Comparison of ENCODE assay signal across 19 cellular contexts in genomic region chr16:70614208-70614951, GRCh38. TPM values are rescaled to one million over a fixed set of nuclear protein-coding genes. Genes with fewer than 3 reads are reported as not detected.
DNase-seq lines count a peak whose midpoint lies in the region; ATAC-seq and TF ChIP-seq lines count a peak whose summit lies in the region.
"Had no signal": no experiment of that assay in that cellular context is flagged by ENCODE, and none has a peak within 500 bp of the region (broad histone marks: within the 10 kb centered on the region; RNA-seq: fewer than 3 reads in every experiment).

No MANE protein-coding gene starts in this region.

- H3K36me3 ChIP-seq in Peyer's patch: no peaks in the 10 kb centered on the region

- H3K36me3 Mint-ChIP-seq in activated CD4-positive, alpha-beta T cell treated with anti-CD3 and anti-CD28 coated beads for 36 hours (ENCODE audit: low read depth): no peaks in the 10 kb centered on the region
- no peaks in the 10 kb centered on the region for H3K36me3 Mint-ChIP-seq in CD4-positive, alpha-beta T cell (ENCODE audit: low read depth)
- H3K36me3 Mint-ChIP-seq: CD8-positive, alpha-beta memory T cell had no signal

- no peak for TF ChIP-seq POLR2A in Peyer's patch (IDR thresholded peaks at IDR 0.05)

- no peaks in the 10 kb centered on the region for H3K4me1 Mint-ChIP-seq in activated CD4-positive, alpha-beta T cell treated with anti-CD3 and anti-CD28 coated beads for 36 hours
- no peaks in the 10 kb centered on the region for H3K4me1 Mint-ChIP-seq in CD4-positive, alpha-beta T cell (ENCODE audit: low read depth)
- H3K4me1 Mint-ChIP-seq: B cell; CD8-positive, alpha-beta memory T cell had no signal

- CTCF ChIA-PET in activated CD4-positive, alpha-beta T cell treated with anti-CD3 and anti-CD28 coated beads for 36 hours (lab: Charles Lee): interaction anchor here (0.6 to 1.6 kb wide), 2 partner anchors 40 to 700 kb away, joined by 3 to 5 read pairs; no protein-coding TSS in a partner anchor
- CTCF ChIA-PET in CD4-positive, alpha-beta T cell (lab: Charles Lee): no interaction called here

- H3K4me3 ChIP-seq in LNCaP clone FGC (ENCODE audit: low read depth, low read length) (0 out of 2 replicates have a peak overlapping the region, but pooled peaks have one; percentile 3), Peyer's patch (no peak overlapping the region)
- H3K4me3 ChIP-seq: PC-9, SK-N-MC had no signal

- no peaks in the 10 kb centered on the region for H3K27me3 Mint-ChIP-seq in activated CD4-positive, alpha-beta T cell treated with anti-CD3 and anti-CD28 coated beads for 36 hours
- H3K27me3 Mint-ChIP-seq in CD4-positive, alpha-beta T cell: no peaks in the 10 kb centered on the region

- H3K27ac Mint-ChIP-seq in activated CD4-positive, alpha-beta T cell treated with anti-CD3 and anti-CD28 coated beads for 36 hours: no peak overlapping the region
- H3K27ac Mint-ChIP-seq in CD4-positive, alpha-beta T cell: no peak overlapping the region
- H3K27ac Mint-ChIP-seq: B cell; CD8-positive, alpha-beta memory T cell had no signal

- H3K4me1 ChIP-seq in Peyer's patch: peaks cover 0 to 16% (median 2%) of the 10 kb centered on the region in 4 donors

- H3K4me3 Mint-ChIP-seq in activated CD4-positive, alpha-beta T cell treated with anti-CD3 and anti-CD28 coated beads for 36 hours: no peak overlapping the region
- no peak overlapping the region for H3K4me3 Mint-ChIP-seq in CD4-positive, alpha-beta T cell
- H3K4me3 Mint-ChIP-seq: B cell; CD8-positive, alpha-beta memory T cell had no signal

- H3K27ac ChIP-seq in 22Rv1 (peak overlapping the region; percentile 61), VCaP (peak overlapping the region; percentile 82), Peyer's patch (no peak overlapping the region)
- no peak overlapping the region for H3K27ac ChIP-seq in CD4-positive, alpha-beta T cell (ENCODE audit: low read depth, low read length)
- H3K27ac ChIP-seq: PC-9, SK-N-MC had no signal

- peak; percentile 87 for ATAC-seq in left colon
- ATAC-seq in activated CD4-positive, alpha-beta T cell treated with anti-CD3 and anti-CD28 coated beads for 36 hours: no peak
- no peak for ATAC-seq in CD4-positive, alpha-beta T cell (ENCODE audit: poor library complexity)
- ATAC-seq: Right ventricle myocardium inferior had no signal

- H3K9me3 Mint-ChIP-seq in activated CD4-positive, alpha-beta T cell treated with anti-CD3 and anti-CD28 coated beads for 36 hours (ENCODE audit: low read depth): no peaks in the 10 kb centered on the region
- no peaks in the 10 kb centered on the region for H3K9me3 Mint-ChIP-seq in CD4-positive, alpha-beta T cell
- H3K9me3 Mint-ChIP-seq: CD8-positive, alpha-beta memory T cell had no signal

- POLR2A ChIA-PET in activated CD4-positive, alpha-beta T cell treated with anti-CD3 and anti-CD28 coated beads for 36 hours (lab: Charles Lee): interaction anchor here (0.7 kb wide), 1 partner anchor 176 kb away, joined by 9 read pairs; the partner anchor contains the start of gene ST3GAL2
- POLR2A ChIA-PET in CD4-positive, alpha-beta T cell (lab: Charles Lee): no interaction called here

- intact Hi-C loops in left colon (cut with DNase I, micrococcal nuclease): no loop called here
- intact Hi-C loops in activated CD4-positive, alpha-beta T cell treated with anti-CD3 and anti-CD28 coated beads for 36 hours (cut with DNase I, micrococcal nuclease): no loop called here
- intact Hi-C loops in CD4-positive, alpha-beta T cell (cut with DNase I, micrococcal nuclease): no loop called here

- no peaks in the 10 kb centered on the region for H3K9me3 ChIP-seq in Peyer's patch
- no peaks in the 10 kb centered on the region for H3K9me3 ChIP-seq in CD4-positive, alpha-beta T cell (ENCODE audit: control insufficient read depth, low read length)

- H3K27me3 ChIP-seq in Peyer's patch: no peaks in the 10 kb centered on the region
- H3K27me3 ChIP-seq in CD4-positive, alpha-beta T cell (ENCODE audit: control insufficient read depth, insufficient read depth, low read length): no peaks in the 10 kb centered on the region

- no peak for TF ChIP-seq CTCF in 22Rv1 (IDR thresholded peaks at IDR 0.05)
- TF ChIP-seq CTCF in LNCaP clone FGC (IDR thresholded peaks at IDR 0.05; ENCODE audit: control insufficient read depth, extremely low read depth, insufficient read depth): no peak
- TF ChIP-seq CTCF in VCaP (conservative IDR thresholded peaks at IDR 0.05): no peak
- TF ChIP-seq CTCF in Peyer's patch (IDR thresholded peaks at IDR 0.05): no peak
- TF ChIP-seq CTCF in CD4-positive, alpha-beta T cell (IDR thresholded peaks at IDR 0.05): no peak

- DNase-seq in LNCaP clone FGC (ENCODE audit: low read depth) (peak; percentile 92), left colon (no peak), UCSD-AML1 (lab: John Stamatoyannopoulos, UW; ENCODE audit: unreplicated experiment) (no peak), Peyer's patch (no peak)
- DNase-seq in activated CD4-positive, alpha-beta T cell treated with anti-CD3 and anti-CD28 coated beads for 36 hours: no peak
- DNase-seq in CD4-positive, alpha-beta T cell: no peak
- DNase-seq: CD8-positive, alpha-beta memory T cell; DND-41; GDM1; GOT3; NCI-H1436; NCI-H2029 treated with DMSO at 0.1 percent for 48 hours; NCI-H524; PC-9 had no signal

RNA-seq across cellular contexts. Expression of gene IL34, which starts 32.0 kb away (rescaled TPM):
- 1 to 10 TPM in 1 of 2 donors, under 1 TPM in 1; 0.89 to 1.5 TPM for total RNA-seq in left colon
- not detected for total RNA-seq in activated CD4-positive, alpha-beta T cell treated with anti-CD3 and anti-CD28 coated beads for 36 hours
- total RNA-seq in Peyer's patch: 10 to 100 TPM in 1 of 4 donors, 1 to 10 TPM in 3; 1.6 to 23.1 (median 2.6) TPM
- under 1 TPM; 0.84 to 0.88 TPM for total RNA-seq in CD4-positive, alpha-beta T cell
- total RNA-seq: B cell; CD8-positive, alpha-beta memory T cell; PC-9 had no signal

Comparison
In these comparisons a context has a peak if more than half of its experiments do, and no peak if none do; other contexts are left out.
1. H3K27ac ChIP-seq: peak in 22Rv1 (single experiment) and VCaP (single experiment); none in Peyer's patch (0 of 4) and CD4-positive, alpha-beta T cell (single experiment).